14 cellular contexts compared by ENCODE assay signal in the genomic region with DNA sequence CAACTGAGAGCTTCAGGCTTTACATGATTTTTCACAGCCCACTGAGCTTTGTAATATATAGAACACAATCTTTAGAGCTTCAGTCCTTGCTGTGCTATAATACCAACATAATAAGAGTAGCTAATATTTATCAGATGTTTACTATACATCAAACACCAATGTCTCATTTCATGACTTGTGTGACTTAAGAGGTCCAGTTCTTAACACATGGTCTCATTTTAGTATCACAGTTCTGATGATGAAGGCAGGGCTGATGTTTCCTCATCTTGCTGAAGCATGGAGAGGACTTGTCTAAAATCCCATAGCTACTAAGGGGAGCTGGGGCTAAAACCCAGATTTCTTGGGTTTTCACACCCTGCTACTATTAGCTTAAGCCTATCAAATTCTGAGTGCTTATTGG.
"Had no signal": no experiment of that assay in that cellular context is flagged by ENCODE, and none has a peak within 500 bp of the region (broad histone marks: within the 10 kb centered on the region; RNA-seq: fewer than 3 reads in every experiment).

No MANE protein-coding gene starts in this region.

- H3K4me3 ChIP-seq: left ventricle myocardium inferior, prostate gland, upper lobe of right lung had no signal

- DNase-seq: activated CD4-positive, alpha-beta T cell treated with anti-CD3 and anti-CD28 coated beads, Interleukin-2, amount 10 ng/mL, durations not matched to agents 24 days and 14 days; anterior cingulate cortex; endodermal cell; left ventricle myocardium inferior; mesenchymal stem cell; nephron progenitor cell; stimulated activated CD4-positive, alpha-beta T cell treated with anti-CD3 and anti-CD28 coated beads, Interleukin-2, amount 100 ng/mL, for 24 hours; stimulated activated naive CD4-positive, alpha-beta T cell; upper lobe of right lung; WERI-Rb-1 had no signal

- H3K4me1 ChIP-seq: prostate gland had no signal

- ATAC-seq: sciatic nerve, upper lobe of right lung had no signal

- H3K27me3 ChIP-seq: upper lobe of right lung had no signal

- H3K4me3 Mint-ChIP-seq: activated CD4-positive, alpha-beta T cell treated with anti-CD3 and anti-CD28 coated beads, Interleukin-2, amount 10 ng/mL, durations not matched to agents 24 days and 14 days; activated naive CD4-positive, alpha-beta T cell treated with anti-CD3 and anti-CD28 coated beads, Interleukin-2, amount 50 U/mL, for 24 hours; endodermal cell; nephron progenitor cell had no signal

- H3K9me3 Mint-ChIP-seq: activated naive CD4-positive, alpha-beta T cell treated with anti-CD3 and anti-CD28 coated beads, Interleukin-2, amount 50 U/mL, for 24 hours; endodermal cell; nephron progenitor cell had no signal

- H3K36me3 ChIP-seq: prostate gland had no signal

- FAIRE-seq: bronchial epithelial cell had no signal

- H3K27ac Mint-ChIP-seq: activated CD4-positive, alpha-beta T cell treated with anti-CD3 and anti-CD28 coated beads, Interleukin-2, amount 10 ng/mL, durations not matched to agents 24 days and 14 days; endodermal cell; nephron progenitor cell had no signal

- H3K9me3 ChIP-seq: left ventricle myocardium inferior, prostate gland, upper lobe of right lung had no signal

- H3K27ac ChIP-seq: left ventricle myocardium inferior, prostate gland, upper lobe of right lung, WERI-Rb-1 had no signal

- H3K27me3 Mint-ChIP-seq: activated CD4-positive, alpha-beta T cell treated with anti-CD3 and anti-CD28 coated beads, Interleukin-2, amount 10 ng/mL, durations not matched to agents 24 days and 14 days; activated naive CD4-positive, alpha-beta T cell treated with anti-CD3 and anti-CD28 coated beads, Interleukin-2, amount 50 U/mL, for 24 hours had no signal
